ENCODE assay signal across 24 cellular contexts in the genomic region with DNA sequence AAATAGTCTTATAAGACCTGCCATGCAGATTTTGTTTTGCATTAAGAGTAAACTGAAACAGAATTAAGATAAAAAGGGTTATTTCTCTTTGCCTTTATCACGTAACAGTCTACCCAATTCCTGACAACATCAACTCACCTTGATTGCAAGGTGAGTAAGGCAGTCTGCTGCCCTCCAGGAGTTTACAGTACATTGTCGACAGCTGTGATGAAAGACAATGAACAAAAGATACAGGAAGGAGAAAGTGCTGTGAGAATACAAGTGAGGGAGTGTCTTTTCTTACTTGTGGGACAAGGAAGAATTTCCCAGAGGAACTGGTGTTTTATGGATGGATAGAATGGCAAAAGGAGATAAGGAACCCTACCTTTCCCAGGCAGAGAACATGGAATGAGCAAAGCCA.
"Had no signal": no experiment of that assay in that cellular context is flagged by ENCODE, and none has a peak within 500 bp of the region (broad histone marks: within the 10 kb centered on the region; RNA-seq: fewer than 3 reads in every experiment).

No MANE protein-coding gene starts in this region.

- FAIRE-seq: pancreas, small intestine had no signal

- H3K36me3 ChIP-seq: left ventricle myocardium inferior, pancreas, prostate gland, spleen, tibial nerve, uterus had no signal

- H3K27ac ChIP-seq: left ventricle myocardium inferior, pancreas, prostate gland, spleen, tibial nerve, uterus had no signal

- H3K4me3 ChIP-seq: left ventricle myocardium inferior, lung, pancreas, prostate gland, spleen, tibial nerve, uterus had no signal

- H3K4me1 Mint-ChIP-seq: naive B cell; natural killer cell; stimulated activated memory B cell treated with anti-CD40 and anti-IgM and Interleukin-4, amounts not matched to agents 10 μg/mL and 1 μg/mL and 100 μg/mL, for 72 hours; stimulated activated naive CD8-positive, alpha-beta T cell treated with anti-CD3 and anti-CD28 coated beads, Interleukin-15, amount 100 ng/mL, for 72 hours had no signal

- H3K9me3 Mint-ChIP-seq: naive B cell; natural killer cell; stimulated activated memory B cell treated with anti-CD40 and anti-IgM and Interleukin-4, amounts not matched to agents 10 μg/mL and 1 μg/mL and 100 μg/mL, for 72 hours; stimulated activated naive CD8-positive, alpha-beta T cell treated with anti-CD3 and anti-CD28 coated beads, Interleukin-15, amount 100 ng/mL, for 72 hours; type B pancreatic cell had no signal

- H3K27me3 ChIP-seq: pancreas, spleen, tibial nerve, uterus had no signal

- H3K27me3 Mint-ChIP-seq: naive B cell; stimulated activated memory B cell treated with anti-CD40 and anti-IgM and Interleukin-4, amounts not matched to agents 10 μg/mL and 1 μg/mL and 100 μg/mL, for 72 hours; type B pancreatic cell had no signal

- DNase-seq: hypothalamus; islet precursor cell; left ventricle myocardium inferior; naive B cell; natural killer cell; nucleus accumbens; pancreas; posterior cingulate gyrus; retina; right cardiac atrium; small intestine; spleen; stimulated activated CD4-positive, alpha-beta T cell treated with anti-CD3 and anti-CD28 coated beads, Interleukin-4, amount 100 ng/mL, for 4 hours; stimulated activated CD8-positive, alpha-beta memory T cell treated with anti-CD3 and anti-CD28 coated beads, Interleukin-4, amount 100 ng/mL, for 48 hours; stimulated activated naive CD4-positive, alpha-beta T cell treated with Interleukin-2 at 50 U/mL for 16 hours; stimulated activated naive CD8-positive, alpha-beta T cell treated with anti-CD3 and anti-CD28 coated beads, Interleukin-15, amount 100 ng/mL, for 72 hours; substantia nigra; uterus had no signal

- ATAC-seq: natural killer cell; pancreas; right cardiac atrium; sciatic nerve; stimulated activated memory B cell treated with anti-CD40 and anti-IgM and Interleukin-4, amounts not matched to agents 10 μg/mL and 1 μg/mL and 100 μg/mL, for 72 hours; stimulated activated naive CD8-positive, alpha-beta T cell treated with anti-CD3 and anti-CD28 coated beads, Interleukin-15, amount 100 ng/mL, for 72 hours had no signal

- H3K4me1 ChIP-seq: left ventricle myocardium inferior, pancreas, prostate gland, tibial nerve, uterus had no signal

- H3K27ac Mint-ChIP-seq: naive B cell; natural killer cell; stimulated activated memory B cell treated with anti-CD40 and anti-IgM and Interleukin-4, amounts not matched to agents 10 μg/mL and 1 μg/mL and 100 μg/mL, for 72 hours; stimulated activated naive CD8-positive, alpha-beta T cell treated with anti-CD3 and anti-CD28 coated beads, Interleukin-15, amount 100 ng/mL, for 72 hours; type B pancreatic cell had no signal

- H3K36me3 Mint-ChIP-seq: naive B cell; natural killer cell; stimulated activated memory B cell treated with anti-CD40 and anti-IgM and Interleukin-4, amounts not matched to agents 10 μg/mL and 1 μg/mL and 100 μg/mL, for 72 hours; type B pancreatic cell had no signal

- H3K4me3 Mint-ChIP-seq: naive B cell; natural killer cell; stimulated activated memory B cell treated with anti-CD40 and anti-IgM and Interleukin-4, amounts not matched to agents 10 μg/mL and 1 μg/mL and 100 μg/mL, for 72 hours; stimulated activated naive CD8-positive, alpha-beta T cell treated with anti-CD3 and anti-CD28 coated beads, Interleukin-15, amount 100 ng/mL, for 72 hours; type B pancreatic cell had no signal
